In the genomic region with DNA sequence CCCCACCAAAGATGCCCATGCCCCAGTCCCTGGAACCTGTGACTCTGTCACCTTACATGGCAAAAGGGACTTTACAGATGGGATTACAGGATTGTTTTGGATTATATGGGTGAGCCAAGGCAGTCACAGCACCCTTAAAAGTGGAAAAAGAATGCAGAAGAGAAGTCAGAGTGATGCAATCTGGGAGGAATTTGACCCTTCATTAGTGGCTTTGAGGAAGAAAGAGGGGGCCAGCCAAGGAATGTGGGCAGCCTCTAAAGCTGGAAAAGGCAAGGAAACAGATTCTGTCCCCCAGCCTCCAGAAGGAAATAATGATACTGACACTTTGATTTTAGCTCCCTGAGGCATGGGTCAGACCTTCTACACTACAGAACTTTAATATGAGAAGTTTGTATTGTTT, we compare ENCODE assay signal across 2 cellular contexts.
TF ChIP-seq lines count a peak whose summit lies in the region.

No MANE protein-coding gene starts in this region.

TF ChIP-seq in GM23338, 12 proteins besides CTCF, POLR2A, EP300 and RAD21:
- no peak for TF ChIP-seq EZH2phosphoT487 (IDR thresholded peaks at IDR 0.05; ENCODE audit: unreplicated experiment)
- TF ChIP-seq, protein P1, sequence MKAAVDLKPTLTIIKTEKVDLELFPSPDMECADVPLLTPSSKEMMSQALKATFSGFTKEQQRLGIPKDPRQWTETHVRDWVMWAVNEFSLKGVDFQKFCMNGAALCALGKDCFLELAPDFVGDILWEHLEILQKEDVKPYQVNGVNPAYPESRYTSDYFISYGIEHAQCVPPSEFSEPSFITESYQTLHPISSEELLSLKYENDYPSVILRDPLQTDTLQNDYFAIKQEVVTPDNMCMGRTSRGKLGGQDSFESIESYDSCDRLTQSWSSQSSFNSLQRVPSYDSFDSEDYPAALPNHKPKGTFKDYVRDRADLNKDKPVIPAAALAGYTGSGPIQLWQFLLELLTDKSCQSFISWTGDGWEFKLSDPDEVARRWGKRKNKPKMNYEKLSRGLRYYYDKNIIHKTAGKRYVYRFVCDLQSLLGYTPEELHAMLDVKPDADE (IDR thresholded peaks at IDR 0.05) = no peak
- TF ChIP-seq, protein P2, sequence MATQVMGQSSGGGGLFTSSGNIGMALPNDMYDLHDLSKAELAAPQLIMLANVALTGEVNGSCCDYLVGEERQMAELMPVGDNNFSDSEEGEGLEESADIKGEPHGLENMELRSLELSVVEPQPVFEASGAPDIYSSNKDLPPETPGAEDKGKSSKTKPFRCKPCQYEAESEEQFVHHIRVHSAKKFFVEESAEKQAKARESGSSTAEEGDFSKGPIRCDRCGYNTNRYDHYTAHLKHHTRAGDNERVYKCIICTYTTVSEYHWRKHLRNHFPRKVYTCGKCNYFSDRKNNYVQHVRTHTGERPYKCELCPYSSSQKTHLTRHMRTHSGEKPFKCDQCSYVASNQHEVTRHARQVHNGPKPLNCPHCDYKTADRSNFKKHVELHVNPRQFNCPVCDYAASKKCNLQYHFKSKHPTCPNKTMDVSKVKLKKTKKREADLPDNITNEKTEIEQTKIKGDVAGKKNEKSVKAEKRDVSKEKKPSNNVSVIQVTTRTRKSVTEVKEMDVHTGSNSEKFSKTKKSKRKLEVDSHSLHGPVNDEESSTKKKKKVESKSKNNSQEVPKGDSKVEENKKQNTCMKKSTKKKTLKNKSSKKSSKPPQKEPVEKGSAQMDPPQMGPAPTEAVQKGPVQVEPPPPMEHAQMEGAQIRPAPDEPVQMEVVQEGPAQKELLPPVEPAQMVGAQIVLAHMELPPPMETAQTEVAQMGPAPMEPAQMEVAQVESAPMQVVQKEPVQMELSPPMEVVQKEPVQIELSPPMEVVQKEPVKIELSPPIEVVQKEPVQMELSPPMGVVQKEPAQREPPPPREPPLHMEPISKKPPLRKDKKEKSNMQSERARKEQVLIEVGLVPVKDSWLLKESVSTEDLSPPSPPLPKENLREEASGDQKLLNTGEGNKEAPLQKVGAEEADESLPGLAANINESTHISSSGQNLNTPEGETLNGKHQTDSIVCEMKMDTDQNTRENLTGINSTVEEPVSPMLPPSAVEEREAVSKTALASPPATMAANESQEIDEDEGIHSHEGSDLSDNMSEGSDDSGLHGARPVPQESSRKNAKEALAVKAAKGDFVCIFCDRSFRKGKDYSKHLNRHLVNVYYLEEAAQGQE (IDR thresholded peaks at IDR 0.05; ENCODE audit: unreplicated experiment) = no peak
- TF ChIP-seq JUNB (IDR thresholded peaks at IDR 0.05; ENCODE audit: unreplicated experiment) = no peak
- no peak for TF ChIP-seq ZNF331 (CRISPR knock-in tag; IDR thresholded peaks at IDR 0.05; ENCODE audit: low read depth)
- TF ChIP-seq POLR2AphosphoS5 (IDR thresholded peaks at IDR 0.05; ENCODE audit: low read depth) = no peak
- no peak for TF ChIP-seq CREB1 (CRISPR knock-in tag; IDR thresholded peaks at IDR 0.05; ENCODE audit: low read depth)
- no peak for TF ChIP-seq ZNF462 (CRISPR knock-in tag; IDR thresholded peaks at IDR 0.05)

TF ChIP-seq in H1, 55 proteins besides CTCF, POLR2A, EP300 and RAD21:
- peak; percentile 51; the same call in 1 of the 2 replicates for TF ChIP-seq CEBPB (IDR thresholded peaks at IDR 0.05; ENCODE audit: low read depth, low read length)
- TF ChIP-seq SRF (IDR thresholded peaks at IDR 0.05; ENCODE audit: low read depth, low read length) = no peak
